11 cellular contexts compared by ENCODE assay signal in genomic region chr19:1785310-1785709, GRCh38. TPM values are rescaled to one million over a fixed set of nuclear protein-coding genes. Genes with fewer than 3 reads are reported as not detected.
"Had no signal": no experiment of that assay in that cellular context is flagged by ENCODE, and none has a peak within 500 bp of the region (broad histone marks: within the 10 kb centered on the region; RNA-seq: fewer than 3 reads in every experiment).

No MANE protein-coding gene starts in this region.

- DNase-seq: GM23248, GOT3, H7, H9, HCEC 1CT, HFFc6 had no signal

- FAIRE-seq: H1, H54 had no signal

- H3K4me3 ChIP-seq: GM23248, GM23338, HAP-1 had no signal

- H3K4me1 ChIP-seq: HAP-1 had no signal

- H3K4me1 Mint-ChIP-seq: GM23338 had no signal

- H3K4me2 ChIP-seq: GM23338 had no signal

- H3K27ac ChIP-seq: GM23248 had no signal

- H2AFZ ChIP-seq: GM23248, GM23338 had no signal

- H3K36me3 ChIP-seq: HAP-1 had no signal

- H3K4me3 Mint-ChIP-seq: GM23338, H9, HFFc6 had no signal

- H3K27ac Mint-ChIP-seq: GM23338, HFFc6 had no signal

- H3K9ac ChIP-seq: GM23248 had no signal

RNA-seq across cellular contexts. Expression of gene ONECUT3, which starts 32.0 kb away (rescaled TPM):
- total RNA-seq: GM23248, GM23338, H1, H4, H7, HFFc6 had no signal
- polyA plus RNA-seq: GM23248, GM23338, H1 had no signal
